In the genomic region with DNA sequence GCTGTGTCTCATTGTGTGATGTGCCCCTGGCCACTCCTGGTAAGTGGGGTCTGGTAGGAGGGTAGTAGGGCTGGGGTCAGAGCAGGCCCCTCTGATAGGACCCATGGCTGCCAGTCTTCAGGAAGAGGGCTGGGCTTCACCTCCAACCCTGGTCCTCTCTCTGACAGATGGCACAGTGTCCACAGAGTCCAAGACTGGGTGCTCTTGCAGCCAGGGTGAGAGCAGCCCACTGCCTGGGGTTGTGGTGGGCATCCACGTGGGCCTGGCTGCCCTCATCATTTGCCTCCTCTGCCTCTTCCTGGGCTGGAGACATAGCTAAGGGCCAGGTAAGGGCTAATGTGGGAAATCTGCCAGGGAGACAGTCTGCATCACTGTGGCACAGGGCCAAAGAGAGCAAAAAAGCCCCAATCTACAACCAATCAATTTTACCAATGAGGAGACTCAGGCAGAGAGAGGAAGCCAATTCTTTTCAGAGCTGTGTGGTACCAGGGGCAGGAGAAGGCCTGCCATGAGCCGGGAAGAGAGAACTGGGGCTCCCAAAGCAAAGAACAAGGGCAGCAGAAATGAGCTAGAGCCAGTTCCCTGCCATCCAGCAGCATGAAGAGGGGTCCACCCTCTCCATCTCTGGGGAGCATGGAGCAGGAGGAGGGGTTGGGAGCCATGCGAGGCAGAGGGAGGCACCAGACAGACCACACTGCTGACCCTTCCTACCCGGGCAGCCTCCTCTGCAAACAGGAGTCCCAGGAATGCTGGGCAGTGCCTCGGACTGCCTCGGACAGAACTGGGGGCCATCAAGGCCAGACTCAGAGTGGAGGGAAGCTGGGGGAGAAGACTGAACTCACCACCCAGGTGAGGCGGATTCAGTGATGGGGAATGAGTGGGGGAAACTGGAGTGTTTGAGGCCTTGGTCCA, we compare ENCODE assay signal across 24 cellular contexts. TPM values are rescaled to one million over a fixed set of nuclear protein-coding genes. Genes with fewer than 3 reads are reported as not detected.
DNase-seq lines count a peak whose midpoint lies in the region; FAIRE-seq and TF ChIP-seq lines count a peak whose summit lies in the region.
"Had no signal": no experiment of that assay in that cellular context is flagged by ENCODE, and none has a peak within 500 bp of the region (broad histone marks: within the 10 kb centered on the region; RNA-seq: fewer than 3 reads in every experiment).

No MANE protein-coding gene starts in this region.

- no peaks in the 10 kb centered on the region for H3K9me3 Mint-ChIP-seq in activated CD4-positive, alpha-beta T cell treated with anti-CD3 and anti-CD28 coated beads, Interleukin-2, amount 10 ng/mL, durations not matched to agents 7 days and 5 days
- no peaks in the 10 kb centered on the region for H3K9me3 Mint-ChIP-seq in H9
- H3K9me3 Mint-ChIP-seq: nephron had no signal

- H4K20me1 ChIP-seq in H9 (ENCODE audit: control insufficient read depth, insufficient read depth, insufficient read length): no peaks in the 10 kb centered on the region
- no peaks in the 10 kb centered on the region for H4K20me1 ChIP-seq in Karpas-422 (ENCODE audit: insufficient read depth, low read depth, low read length)

- H3K23me2 ChIP-seq in H9 (ENCODE audit: insufficient read length, low read depth, low read length, poor library complexity, severe bottlenecking): no peaks in the 10 kb centered on the region

- H3K9me3 ChIP-seq in H9 (ENCODE audit: control insufficient read depth, low read depth, low read length) (no peaks in the 10 kb centered on the region), trophoblast cell (ENCODE audit: insufficient read depth, low read depth, low read length) (no peaks in the 10 kb centered on the region), Karpas-422 (ENCODE audit: low read length) (no peaks in the 10 kb centered on the region), kidney (ENCODE audit: control insufficient read depth in 1 of 2, low read length in 2 of 2) (no peaks in the 10 kb centered on the region)
- H3K9me3 ChIP-seq: body of pancreas, HAP-1, heart left ventricle, Peyer's patch, prostate gland, transverse colon had no signal

- H3K4me1 ChIP-seq in H9 (ENCODE audit: insufficient read depth, low read length): no peaks in the 10 kb centered on the region
- no peaks in the 10 kb centered on the region for H3K4me1 ChIP-seq in trophoblast cell (ENCODE audit: control insufficient read depth in 1 of 2, insufficient read depth in 2 of 2, low read length in 2 of 2)
- peaks cover 40% of the 10 kb centered on the region for H3K4me1 ChIP-seq in Karpas-422 (ENCODE audit: low read length)
- peaks cover 0 to 5% of the 10 kb centered on the region in 2 donors for H3K4me1 ChIP-seq in kidney (ENCODE audit: control insufficient read depth in 1 of 2, insufficient read depth in 1 of 2, low read depth in 1 of 2, low read length in 2 of 2)
- H3K4me1 ChIP-seq: body of pancreas, HAP-1, prostate gland had no signal

- H3K56ac ChIP-seq in H9 (ENCODE audit: insufficient read length, low read depth, low read length): no peak overlapping the region

- H3K4me2 ChIP-seq in H9 (ENCODE audit: insufficient read depth, insufficient read length, low read length): no peak overlapping the region
- no peak overlapping the region for H3K4me2 ChIP-seq in trophoblast cell (ENCODE audit: low read length)
- H3K4me2 ChIP-seq in Karpas-422 (ENCODE audit: low read depth, low read length, poor library complexity, severe bottlenecking): no peak overlapping the region
- H3K4me2 ChIP-seq: KMS-11, smooth muscle cell had no signal

- FAIRE-seq in kidney (lab: Jason Lieb, UNC): no peak
- FAIRE-seq: A204.1 had no signal

- no peaks in the 10 kb centered on the region for H3K79me1 ChIP-seq in H9 (ENCODE audit: insufficient read depth, low read depth, low read length, poor library complexity, severe bottlenecking)
- no peaks in the 10 kb centered on the region for H3K79me1 ChIP-seq in trophoblast cell (ENCODE audit: low read length)

- H3K9ac ChIP-seq in H9 (ENCODE audit: extremely low read depth, insufficient read length, low read length): no peak overlapping the region
- H3K9ac ChIP-seq in trophoblast cell (ENCODE audit: low read length): no peak overlapping the region
- no peak overlapping the region for H3K9ac ChIP-seq in Karpas-422 (ENCODE audit: low read length)
- no peak overlapping the region for H3K9ac ChIP-seq in kidney (ENCODE audit: low read length in 2 of 2)
- H3K9ac ChIP-seq: KMS-11 had no signal

- peak overlapping the region; percentile 55 for H3K27ac Mint-ChIP-seq in activated CD4-positive, alpha-beta T cell treated with anti-CD3 and anti-CD28 coated beads, Interleukin-2, amount 10 ng/mL, durations not matched to agents 7 days and 5 days
- peak overlapping the region; percentile 6 to 89 (median 59); a peak in 5 of 7 replicates for H3K27ac Mint-ChIP-seq in H9
- H3K27ac Mint-ChIP-seq: nephron had no signal

- no peak overlapping the region for H2AFZ ChIP-seq in H9 (ENCODE audit: low read length)
- no peak overlapping the region for H2AFZ ChIP-seq in trophoblast cell (ENCODE audit: insufficient read depth, low read length, poor library complexity)
- H2AFZ ChIP-seq in Karpas-422 (ENCODE audit: low read length): no peak overlapping the region

- H2AK5ac ChIP-seq in H9 (ENCODE audit: insufficient read length, low read length): no peak overlapping the region
- H2AK5ac ChIP-seq in trophoblast cell (ENCODE audit: low read length): no peak overlapping the region

- H4K5ac ChIP-seq in H9 (ENCODE audit: insufficient read length, low read depth, low read length): no peak overlapping the region

- H3K36me3 ChIP-seq in trophoblast cell (ENCODE audit: control insufficient read depth in 1 of 2, insufficient read depth in 2 of 2, low read length in 2 of 2): peaks cover 18 to 24% of the 10 kb centered on the region in 2 experiments
- no peaks in the 10 kb centered on the region for H3K36me3 ChIP-seq in Karpas-422 (ENCODE audit: insufficient read depth, low read length)
- peaks cover under 1 to 1% of the 10 kb centered on the region in 2 donors for H3K36me3 ChIP-seq in kidney (ENCODE audit: control insufficient read depth in 1 of 2, insufficient read depth in 2 of 2, low read length in 2 of 2)
- H3K36me3 ChIP-seq: prostate gland, transverse colon had no signal

- intact Hi-C loops in kidney (cut with DNase I): no loop called here

- no peak overlapping the region for H2BK20ac ChIP-seq in H9 (ENCODE audit: low read depth, low read length, poor library complexity, severe bottlenecking)

- H3K27me3 Mint-ChIP-seq in activated CD4-positive, alpha-beta T cell treated with anti-CD3 and anti-CD28 coated beads, Interleukin-2, amount 10 ng/mL, durations not matched to agents 7 days and 5 days: no peaks in the 10 kb centered on the region
- H3K27me3 Mint-ChIP-seq in H9 (ENCODE audit: low read depth): peaks cover 4% of the 10 kb centered on the region

- peaks cover 18% of the 10 kb centered on the region for H3K36me3 Mint-ChIP-seq in activated CD4-positive, alpha-beta T cell treated with anti-CD3 and anti-CD28 coated beads, Interleukin-2, amount 10 ng/mL, durations not matched to agents 7 days and 5 days (ENCODE audit: low read depth)
- peaks cover 6 to 12% (median 12%) of the 10 kb centered on the region in 3 experiments; a peak in 6 of 7 replicates for H3K36me3 Mint-ChIP-seq in H9 (ENCODE audit: insufficient read depth in 1 of 3, low read depth in 3 of 3)

- H3K4me3 Mint-ChIP-seq in activated CD4-positive, alpha-beta T cell treated with anti-CD3 and anti-CD28 coated beads, Interleukin-2, amount 10 ng/mL, durations not matched to agents 7 days and 5 days: no peak overlapping the region
- no peak overlapping the region for H3K4me3 Mint-ChIP-seq in H9
- H3K4me3 Mint-ChIP-seq: nephron had no signal

- peaks cover 49% of the 10 kb centered on the region for H3K4me1 Mint-ChIP-seq in activated CD4-positive, alpha-beta T cell treated with anti-CD3 and anti-CD28 coated beads, Interleukin-2, amount 10 ng/mL, durations not matched to agents 7 days and 5 days
- peaks cover 19 to 20% of the 10 kb centered on the region in 2 experiments for H3K4me1 Mint-ChIP-seq in H9

- no peak overlapping the region for H3K27ac ChIP-seq in H9 (ENCODE audit: insufficient read length, low read depth, low read length)
- no peak overlapping the region for H3K27ac ChIP-seq in trophoblast cell (ENCODE audit: low read depth, low read length)
- H3K27ac ChIP-seq in Karpas-422 (ENCODE audit: low read length): no peak overlapping the region
- no peak overlapping the region for H3K27ac ChIP-seq in kidney (ENCODE audit: low read depth in 2 of 2, low read length in 2 of 2)
- H3K27ac ChIP-seq: body of pancreas, C4-2B, KMS-11, Peyer's patch, prostate gland, transverse colon had no signal

- H3K14ac ChIP-seq in H9 (ENCODE audit: insufficient read depth, low read length) (no peak overlapping the region), trophoblast cell (ENCODE audit: low read length) (no peak overlapping the region)

- no peak overlapping the region for H4K91ac ChIP-seq in H9 (ENCODE audit: insufficient read length, low read depth, low read length)
- H4K91ac ChIP-seq in trophoblast cell (ENCODE audit: low read depth, low read length): no peak overlapping the region

- no CpG with 5 or more reads among the region's 7 CpGs for WGBS in H9 (ENCODE audit: extremely low coverage, insufficient read length, low lambda C conversion rate)
- no CpG with 5 or more reads among the region's 7 CpGs for WGBS in trophoblast cell (ENCODE audit: extremely low coverage, insufficient coverage, insufficient read length)

- H2BK120ac ChIP-seq in H9 (ENCODE audit: low read depth, low read length, poor library complexity, severe bottlenecking) (no peak overlapping the region), trophoblast cell (ENCODE audit: insufficient read depth, low read length, poor library complexity) (no peak overlapping the region)

- no peak overlapping the region for H4K8ac ChIP-seq in H9 (replicated peaks; ENCODE audit: insufficient read length, low read depth, low read length)
- H4K8ac ChIP-seq in trophoblast cell (ENCODE audit: low read depth, low read length): no peak overlapping the region

- H3K18ac ChIP-seq in H9 (ENCODE audit: insufficient read length, low read depth, low read length) (no peak overlapping the region), trophoblast cell (ENCODE audit: low read length) (no peak overlapping the region)

- H3K79me2 ChIP-seq in H9 (ENCODE audit: insufficient read depth, low read length) (no peaks in the 10 kb centered on the region), trophoblast cell (ENCODE audit: control insufficient read depth, insufficient read depth, low read length, poor library complexity) (no peaks in the 10 kb centered on the region), Karpas-422 (ENCODE audit: low read length) (no peaks in the 10 kb centered on the region)

- 0 out of 2 replicates have a peak, but pooled peaks cover 3% of the 10 kb centered on the region for H3K9me2 ChIP-seq in Karpas-422 (replicated peaks; ENCODE audit: insufficient read depth, low read length)

- H2BK15ac ChIP-seq in H9 (ENCODE audit: low read depth, low read length): no peak overlapping the region

- H3K4ac ChIP-seq in H9 (ENCODE audit: low read depth, low read length): no peak overlapping the region
- no peak overlapping the region for H3K4ac ChIP-seq in trophoblast cell (ENCODE audit: low read depth, low read length)

- no peak overlapping the region for H2BK12ac ChIP-seq in H9 (ENCODE audit: insufficient read length, low read depth, low read length)
- no peak overlapping the region for H2BK12ac ChIP-seq in trophoblast cell (ENCODE audit: low read length)

- TF ChIP-seq CTCF in H9 (conservative IDR thresholded peaks at IDR 0.05) (no peak), kidney (IDR thresholded peaks at IDR 0.05; ENCODE audit: borderline replicate concordance, extremely low read depth, insufficient read depth) (no peak)

- no peak overlapping the region for H3T11ph ChIP-seq in H9 (ENCODE audit: low read length)

- DNase-seq in activated CD4-positive, alpha-beta T cell treated with anti-CD3 and anti-CD28 coated beads, Interleukin-2, amount 10 ng/mL, durations not matched to agents 7 days and 5 days: no peak
- DNase-seq in activated CD4-positive, alpha-beta T cell treated with anti-CD3 and anti-CD28 coated beads for 1 hour: no peak
- DNase-seq in H9 (no peak), cerebellar cortex (ENCODE audit: low spot score) (peak; percentile 69), trophoblast cell (no peak), Karpas-422 (no peak), kidney (no peak), superior temporal gyrus (ENCODE audit: extremely low spot score) (no peak)
- DNase-seq: DND-41, heart left ventricle, NCI-H1417, NCI-H2171, NCI-H82, transverse colon had no signal

- H3K27me3 ChIP-seq in H9 (ENCODE audit: insufficient read depth, low read length): no peaks in the 10 kb centered on the region
- H3K27me3 ChIP-seq in trophoblast cell (ENCODE audit: insufficient read depth, low read length): no peaks in the 10 kb centered on the region
- H3K27me3 ChIP-seq in Karpas-422 (ENCODE audit: low read length): no peaks in the 10 kb centered on the region
- H3K27me3 ChIP-seq: body of pancreas, dorsolateral prefrontal cortex, heart left ventricle, Peyer's patch, transverse colon had no signal

- H2BK5ac ChIP-seq in H9 (ENCODE audit: insufficient read length, low read length) (no peak overlapping the region), trophoblast cell (ENCODE audit: low read depth, low read length, poor library complexity) (no peak overlapping the region)

- H3K23ac ChIP-seq in H9 (ENCODE audit: insufficient read length, low read depth, low read length): no peak overlapping the region
- no peak overlapping the region for H3K23ac ChIP-seq in trophoblast cell (ENCODE audit: low read length)

- H4K12ac ChIP-seq in trophoblast cell (ENCODE audit: low read depth, low read length): peak overlapping the region; percentile 31

- CTCF ChIA-PET in activated CD4-positive, alpha-beta T cell treated with anti-CD3 and anti-CD28 coated beads, Interleukin-2, amount 10 ng/mL, durations not matched to agents 7 days and 5 days (lab: Charles Lee): interaction anchor here (1.2 to 3.4 kb wide), 6 partner anchors 9 to 234 kb away, joined by 3 to 12 read pairs (median 4); partner anchors contain the start of gene DENND4B

- POLR2A ChIA-PET in activated CD4-positive, alpha-beta T cell treated with anti-CD3 and anti-CD28 coated beads, Interleukin-2, amount 10 ng/mL, durations not matched to agents 7 days and 5 days (lab: Charles Lee): no interaction called here

- H3K4me3 ChIP-seq in trophoblast cell (ENCODE audit: low read depth, low read length) (no peak overlapping the region), Karpas-422 (ENCODE audit: low read length) (no peak overlapping the region), kidney (ENCODE audit: low read length in 2 of 2) (no peak overlapping the region)
- H3K4me3 ChIP-seq: body of pancreas, dorsolateral prefrontal cortex, HAP-1, heart left ventricle, Peyer's patch, prostate gland, smooth muscle cell, transverse colon had no signal

RNA-seq across cellular contexts. Expression of gene SLC27A3, which starts 26.8 kb away (rescaled TPM):
- 10 to 100 TPM; 22.2 to 22.9 TPM for total RNA-seq in activated CD4-positive, alpha-beta T cell treated with anti-CD3 and anti-CD28 coated beads, Interleukin-2, amount 10 ng/mL, durations not matched to agents 7 days and 5 days
- total RNA-seq in H9 (2021): 42.0 and 45.3 TPM in 2 replicates
- 16.4 and 16.5 TPM in 2 replicates for polyA plus RNA-seq in trophoblast cell (2013)
- 4.4 and 18.1 TPM in 2 replicates for total RNA-seq in Karpas-422 (2014; rRNA removed; shearing (Covaris generic); ENCODE audit: low replicate concordance)
- 54.0 TPM for total RNA-seq in kidney
- polyA plus RNA-seq in kidney (ENCODE audit: insufficient read depth, low read depth, low replicate concordance): 36.9 TPM
